1 cellular context compared by ENCODE assay signal in genomic region chr13:100517706-100518105, GRCh38.
TF ChIP-seq lines count a peak whose summit lies in the region.

No MANE protein-coding gene starts in this region.

TF ChIP-seq in HepG2, 621 proteins besides CTCF, POLR2A, EP300 and RAD21 (continued from another document):
- TF ChIP-seq TIGD3 (CRISPR knock-in tag; IDR thresholded peaks at IDR 0.05; ENCODE audit: borderline replicate concordance) (no peak), SAFB2 (CRISPR knock-in tag; IDR thresholded peaks at IDR 0.05; ENCODE audit: borderline replicate concordance, low read depth) (no peak), HOXD1 (CRISPR knock-in tag; IDR thresholded peaks at IDR 0.05) (no peak), DZIP1 (CRISPR knock-in tag; IDR thresholded peaks at IDR 0.05) (no peak), ZNF530 (CRISPR knock-in tag; IDR thresholded peaks at IDR 0.05; ENCODE audit: low read depth) (no peak), ZSCAN29 (CRISPR knock-in tag; conservative IDR thresholded peaks at IDR 0.05) (no peak), NR0B2 (CRISPR knock-in tag; IDR thresholded peaks at IDR 0.05) (no peak)
